8 cellular contexts compared by ENCODE assay signal in genomic region chr16:66315210-66315825, GRCh38. TPM values are rescaled to one million over a fixed set of nuclear protein-coding genes. Genes with fewer than 3 reads are reported as not detected.
DNase-seq lines count a peak whose midpoint lies in the region; ATAC-seq and TF ChIP-seq lines count a peak whose summit lies in the region.

No MANE protein-coding gene starts in this region.

- H3K36me3 ChIP-seq in gastroesophageal sphincter (no peaks in the 10 kb centered on the region), ovary (no peaks in the 10 kb centered on the region)

- no peaks in the 10 kb centered on the region for H3K9me3 ChIP-seq in gastroesophageal sphincter
- H3K9me3 ChIP-seq in ovary = no peaks in the 10 kb centered on the region

- TF ChIP-seq EP300 in gastroesophageal sphincter (IDR thresholded peaks at IDR 0.05) = no peak
- TF ChIP-seq EP300 in ovary (IDR thresholded peaks at IDR 0.05) = no peak

- TF ChIP-seq CTCF in gastroesophageal sphincter (IDR thresholded peaks at IDR 0.05) (peak in 3 of 4 experiments; percentile 88 to 96 (median 92)), ovary (IDR thresholded peaks at IDR 0.05) (peak; percentile 68 to 82 (median 71))

- peaks cover 0 to 11% (median 0%) of the 10 kb centered on the region in 3 donors for H3K4me1 ChIP-seq in gastroesophageal sphincter
- no peaks in the 10 kb centered on the region for H3K4me1 ChIP-seq in ovary (ENCODE audit: insufficient read depth)

- ATAC-seq in GM21825 (IDR thresholded peaks at IDR 0.05; ENCODE audit: unreplicated experiment) (peak; percentile 93), gastroesophageal sphincter (peak; percentile 85)

- H3K4me3 ChIP-seq in gastroesophageal sphincter (no peak overlapping the region), ovary (no peak overlapping the region)

- H3K27me3 ChIP-seq in gastroesophageal sphincter (no peaks in the 10 kb centered on the region), ovary (no peaks in the 10 kb centered on the region)

- intact Hi-C loops in ovary (cut with DNase I) = no loop called here

- TF ChIP-seq POLR2A in gastroesophageal sphincter (IDR thresholded peaks at IDR 0.05) (no peak), ovary (IDR thresholded peaks at IDR 0.05) (no peak)

- H3K27ac ChIP-seq in gastroesophageal sphincter = peak overlapping the region in 1 of 4 donors; percentile 22
- no peak overlapping the region for H3K27ac ChIP-seq in ovary

- WGBS in gastroesophageal sphincter (ENCODE audit: low coverage in 1 of 2), 2 donors = 8 to 11% methylated on average over 4 to 5 of the region's 6 CpGs
- 4 to 8% (median 6%) methylated on average over 6 of the region's 6 CpGs for WGBS in ovary, 3 donors

- in situ Hi-C loops in G401 (cut with HindIII; ENCODE audit: low sequenced_read_pairs) = no loop called here

- peak; percentile 62 for DNase-seq in G401 (ENCODE audit: low spot score)
- DNase-seq in Kasumi-1 (lab: John Stamatoyannopoulos, UW) = peak; percentile 66 to 81
- DNase-seq in RPMI8226 = peak; percentile 76
- peak; percentile 8 for DNase-seq in activated T-helper 9 cell treated with anti-CD3 and anti-CD28 coated beads, Interleukin-2, amount 50 U/mL, for 16 hours (ENCODE audit: low read depth)
- DNase-seq in ovary = peak; percentile 61 to 75 (median 63)
- DNase-seq in ureter (ENCODE audit: low spot score) = peak; percentile 80

RNA-seq across cellular contexts. Expression of gene CDH5, which starts 51.2 kb away (rescaled TPM):
- not detected in 2 replicates for total RNA-seq in G401 (2014; rRNA removed; shearing (Covaris generic))
- total RNA-seq in gastroesophageal sphincter (10 to 100 TPM; 16.2 to 50.1 (median 38.5) TPM), ovary (10 to 100 TPM in 4 of 7 donors, 1 to 10 TPM in 3; 6.0 to 24.7 (median 10.8) TPM), ureter (25.8 TPM)
- 10 to 100 TPM; 18.7 to 36.8 TPM for polyA plus RNA-seq in ovary

Comparison
In these comparisons a context has a peak if more than half of its experiments do, and no peak if none do; other contexts are left out.
1. DNase-seq: peak in every context shown above with its lines; median percentile 80 in ureter; 76 in RPMI8226; 74 in Kasumi-1; 63 in ovary; 62 in G401; 8 in activated T-helper 9 cell treated with anti-CD3 and anti-CD28 coated beads, Interleukin-2, amount 50 U/mL, for 16 hours.